Comparison of ENCODE assay signal across 11 cellular contexts in genomic region chr10:103793920-103794883, GRCh38.
A peak's percentile ranks its signal among the peaks of the same experiment; 100 is the strongest.
DNase-seq lines count a peak whose midpoint lies in the region; ATAC-seq and TF ChIP-seq lines count a peak whose summit lies in the region.
"Had no signal": no experiment of that assay in that cellular context is flagged by ENCODE, and none has a peak within 500 bp of the region (broad histone marks: within the 10 kb centered on the region; RNA-seq: fewer than 3 reads in every experiment).

No MANE protein-coding gene starts in this region.

- H3K27ac ChIP-seq in Panc1 (ENCODE audit: low read length) (no peak overlapping the region), tibial nerve (peak overlapping the region in 3 of 4 donors; percentile 5 to 75 (median 54))
- H3K27ac ChIP-seq: dorsolateral prefrontal cortex had no signal

- no peak overlapping the region for H3K4me3 ChIP-seq in Panc1 (ENCODE audit: low read depth in 2 of 2, low read length in 2 of 2)
- H3K4me3 ChIP-seq in tibial nerve: no peak overlapping the region
- H3K4me3 ChIP-seq: dorsolateral prefrontal cortex had no signal

- H3K27me3 ChIP-seq in Panc1 (ENCODE audit: control insufficient read depth, insufficient read depth, low read length) (no peaks in the 10 kb centered on the region), tibial nerve (no peaks in the 10 kb centered on the region)
- H3K27me3 ChIP-seq: dorsolateral prefrontal cortex had no signal

- no peak for TF ChIP-seq POLR2A in tibial nerve (IDR thresholded peaks at IDR 0.05)

- POLR2A ChIA-PET in Panc1 (lab: Charles Lee): no interaction called here

- TF ChIP-seq EP300 in tibial nerve (IDR thresholded peaks at IDR 0.05): no peak

- WGBS in tibial nerve, 2 donors: 58 to 62% methylated on average over 12 to 13 of the region's 13 CpGs

- H3K4me1 ChIP-seq in Panc1 (ENCODE audit: control insufficient read depth, insufficient read depth, low read length) (peaks cover 7% of the 10 kb centered on the region), tibial nerve (peaks cover 0 to 49% (median 7%) of the 10 kb centered on the region in 4 donors)

- CTCF ChIA-PET in Panc1 (lab: Charles Lee): interaction anchor here (0.7 kb wide), 1 partner anchor 54 kb away, joined by 4 read pairs; no protein-coding TSS in a partner anchor

- H3K9me3 ChIP-seq in Panc1 (ENCODE audit: control insufficient read depth, insufficient read depth, low read depth, low read length): no peaks in the 10 kb centered on the region
- H3K9me3 ChIP-seq in tibial nerve: no peaks in the 10 kb centered on the region

- peak; percentile 71 for ATAC-seq in Panc1
- ATAC-seq in left colon: peak; percentile 79

- no peak for TF ChIP-seq CTCF in Panc1 (IDR thresholded peaks at IDR 0.05)
- TF ChIP-seq CTCF in tibial nerve (IDR thresholded peaks at IDR 0.05): no peak
- no peak for TF ChIP-seq CTCF in GM10266 (IDR thresholded peaks at IDR 0.05; ENCODE audit: control insufficient read depth, insufficient read depth, low read depth, missing control alignments)

- H3K36me3 ChIP-seq in Panc1 (ENCODE audit: control insufficient read depth, insufficient read depth, low read length) (no peaks in the 10 kb centered on the region), tibial nerve (peaks cover 0 to 8% (median 0%) of the 10 kb centered on the region in 3 donors)

- DNase-seq in NCI-H2081 (lab: John Stamatoyannopoulos, UW) (peak; percentile 52 to 67), NCI-H2081 treated with DMSO at 0.1 percent for 48 hours (lab: John Stamatoyannopoulos, UW) (no peak), Panc1 (ENCODE audit: low read depth, low spot score) (no peak), left colon (peak; percentile 76 to 93), tibial nerve (ENCODE audit: low spot score in 2 of 2) (peak in 1 of 2 donors; percentile 16), GM10266 (ENCODE audit: extremely low spot score) (no peak), germinal center (ENCODE audit: low spot score) (no peak), GM19240 (ENCODE audit: insufficient read length, low spot score) (no peak)
- DNase-seq: Kasumi-1; NK-92 treated with Interleukin-12 subunit alpha and Interleukin-12 subunit beta, amount 100 ng/mL, for 24 hours had no signal

- intact Hi-C loops in Panc1 (cut with micrococcal nuclease; ENCODE audit: unreplicated experiment) (no loop called here), left colon (cut with DNase I, micrococcal nuclease) (loop anchor here in 1 of 2 donors (5.0 kb wide), 1 partner anchor 48 kb away; no protein-coding TSS in a partner anchor)

- in situ Hi-C loops in Panc1 (cut with HindIII; ENCODE audit: low pct_unique_long_range_greater_than_20kb, low sequenced_read_pairs): no loop called here

- no TSS peak for BruUV-seq in Panc1 (replicated peaks; lab: Mats Ljungman, UMichigan)

Comparison
In these comparisons a context has a peak if more than half of its experiments do, and no peak if none do; other contexts are left out.
1. DNase-seq: peak in NCI-H2081 (2 of 2) and left colon (2 of 2); none in NCI-H2081 treated with DMSO at 0.1 percent for 48 hours (single experiment), Panc1 (single experiment), GM10266 (single experiment), germinal center (single experiment) and GM19240 (single experiment).